In genomic region chr2:49598231-49598630, GRCh38 we compare ENCODE assay signal across 20 cellular contexts.
"Had no signal": no experiment of that assay in that cellular context is flagged by ENCODE, and none has a peak within 500 bp of the region (broad histone marks: within the 10 kb centered on the region; RNA-seq: fewer than 3 reads in every experiment).

No MANE protein-coding gene starts in this region.

- H3K4me2 ChIP-seq: hepatocyte had no signal

- ATAC-seq: effector memory CD8-positive, alpha-beta T cell; left lung; natural killer cell; pancreas; right lobe of liver; stimulated activated naive B cell treated with anti-CD40 and anti-IgM and Interleukin-4, amounts not matched to agents 10 μg/mL and 1 μg/mL and 100 μg/mL, for 72 hours had no signal

- H3K36me3 ChIP-seq: esophagus squamous epithelium, left lung, pancreas, right lobe of liver, thoracic aorta, tibial nerve, upper lobe of left lung had no signal

- H3K27me3 ChIP-seq: esophagus squamous epithelium, hepatocyte, left lung, pancreas, right lobe of liver, tibial nerve, upper lobe of left lung had no signal

- H3K9me3 ChIP-seq: esophagus squamous epithelium, pancreas, right lobe of liver, thoracic aorta, tibial nerve had no signal

- H3K4me3 ChIP-seq: esophagus squamous epithelium, hepatocyte, left lung, lung, pancreas, right lobe of liver, thoracic aorta, tibial nerve, upper lobe of left lung had no signal

- H3K4me1 ChIP-seq: esophagus squamous epithelium, left lung, pancreas, right lobe of liver, tibial nerve, upper lobe of left lung had no signal

- DNase-seq: cortex of kidney; effector memory CD8-positive, alpha-beta T cell; erythroblast; esophagus squamous epithelium; kidney; left lung; natural killer cell; occipital lobe; pancreas; retina; right lobe of liver; small intestine; stimulated activated CD4-positive, alpha-beta T cell treated with anti-CD3 and anti-CD28 coated beads, Interleukin-15, amount 100 ng/mL, for 24 hours; stimulated activated CD4-positive, alpha-beta T cell treated with anti-CD3 and anti-CD28 coated beads, Interleukin-2, amount 100 ng/mL, for 48 hours; stimulated activated naive B cell treated with anti-CD40 and anti-IgM and Interleukin-4, amounts not matched to agents 10 μg/mL and 1 μg/mL and 100 μg/mL, for 72 hours; upper lobe of left lung had no signal

- H3K27ac ChIP-seq: esophagus squamous epithelium, hepatocyte, left lung, pancreas, right lobe of liver, thoracic aorta, tibial nerve, upper lobe of left lung had no signal
